8 cellular contexts compared by ENCODE assay signal in genomic region chr17:37089998-37090397, GRCh38.
DNase-seq lines count a peak whose midpoint lies in the region; ATAC-seq, FAIRE-seq and TF ChIP-seq lines count a peak whose summit lies in the region.

No MANE protein-coding gene starts in this region.

- H3K27me3 ChIP-seq in astrocyte (ENCODE audit: insufficient read depth, low read length), result no peaks in the 10 kb centered on the region

- FAIRE-seq in astrocyte (lab: Jason Lieb, UNC), result no peak

- H3K27ac ChIP-seq in astrocyte (ENCODE audit: low read depth, low read length), result no peak overlapping the region

- H3K9me3 ChIP-seq in astrocyte (ENCODE audit: insufficient read depth, low read depth, low read length), result no peaks in the 10 kb centered on the region

- H3K4me3 ChIP-seq in astrocyte (ENCODE audit: insufficient read depth, low read depth, low read length), result no peak overlapping the region

- H3K9ac ChIP-seq in astrocyte (ENCODE audit: low read length), result no peak overlapping the region

- no peak overlapping the region for H2AFZ ChIP-seq in astrocyte (ENCODE audit: low read depth, low read length)

- DNase-seq in NOMO-1 (lab: John Stamatoyannopoulos, UW; ENCODE audit: unreplicated experiment in 2 of 2), result peak; percentile 54 to 93
- DNase-seq in astrocyte (ENCODE audit: low read depth), result no peak
- peak; percentile 33 for DNase-seq in stimulated activated CD8-positive, alpha-beta memory T cell treated with anti-CD3 and anti-CD28 coated beads, Interleukin-12 subunit alpha, Interleukin-12 subunit beta, amount 100 ng/mL, for 4 hours (ENCODE audit: low read depth)
- DNase-seq in chondrocyte (ENCODE audit: low spot score), result no peak
- no peak for DNase-seq in NCI-H1930 (lab: John Stamatoyannopoulos, UW)
- DNase-seq in NCI-H2196 treated with DMSO at 0.1 percent for 48 hours (lab: John Stamatoyannopoulos, UW; ENCODE audit: unreplicated experiment), result no peak
- DNase-seq in DMS53 treated with DMSO at 0.1 percent for 48 hours (lab: John Stamatoyannopoulos, UW; ENCODE audit: unreplicated experiment), result no peak

- H3K4me3 Mint-ChIP-seq in astrocyte (ENCODE audit: unreplicated experiment) (no peak overlapping the region), chondrocyte (ENCODE audit: unreplicated experiment) (no peak overlapping the region)

- H3K36me3 Mint-ChIP-seq in astrocyte (ENCODE audit: low read depth, unreplicated experiment) (peaks cover 16% of the 10 kb centered on the region), chondrocyte (ENCODE audit: low read depth) (peaks cover 31% of the 10 kb centered on the region)

- peaks cover 4% of the 10 kb centered on the region for H4K20me1 ChIP-seq in astrocyte (ENCODE audit: insufficient read depth, low read length)

- H3K4me1 ChIP-seq in astrocyte (ENCODE audit: insufficient read depth, low read length), result no peaks in the 10 kb centered on the region

- peaks cover 25% of the 10 kb centered on the region for H3K36me3 ChIP-seq in astrocyte (ENCODE audit: insufficient read depth, low read length)

- ATAC-seq in GM21447 (IDR thresholded peaks at IDR 0.05; ENCODE audit: unreplicated experiment), result peak; percentile 61

- H3K9me3 Mint-ChIP-seq in astrocyte (ENCODE audit: unreplicated experiment) (no peaks in the 10 kb centered on the region), chondrocyte (ENCODE audit: low read depth) (no peaks in the 10 kb centered on the region)

- H3K79me2 ChIP-seq in astrocyte (ENCODE audit: insufficient read depth, low read length), result no peaks in the 10 kb centered on the region

- no peak for TF ChIP-seq CTCF in astrocyte (IDR thresholded peaks at IDR 0.05; ENCODE audit: insufficient read depth, low read depth, low read length)
- TF ChIP-seq CTCF in chondrocyte (IDR thresholded peaks at IDR 0.05), result no peak

- no peak overlapping the region for H3K4me2 ChIP-seq in astrocyte (ENCODE audit: low read length)

- no peaks in the 10 kb centered on the region for H3K27me3 Mint-ChIP-seq in astrocyte (ENCODE audit: low read depth, unreplicated experiment)
- no peaks in the 10 kb centered on the region for H3K27me3 Mint-ChIP-seq in chondrocyte (ENCODE audit: low read depth)

- H3K4me1 Mint-ChIP-seq in astrocyte (ENCODE audit: low read depth, unreplicated experiment) (peaks cover 10% of the 10 kb centered on the region), chondrocyte (ENCODE audit: low read depth) (no peaks in the 10 kb centered on the region)

- H3K27ac Mint-ChIP-seq in astrocyte (ENCODE audit: unreplicated experiment) (peak overlapping the region; percentile 49), chondrocyte (ENCODE audit: unreplicated experiment) (no peak overlapping the region)

Comparison
In these comparisons a context has a peak if more than half of its experiments do, and no peak if none do; other contexts are left out.
1. DNase-seq: peak in NOMO-1 (2 of 2) and stimulated activated CD8-positive, alpha-beta memory T cell treated with anti-CD3 and anti-CD28 coated beads, Interleukin-12 subunit alpha, Interleukin-12 subunit beta, amount 100 ng/mL, for 4 hours (single experiment); none in astrocyte (single experiment), chondrocyte (single experiment), NCI-H1930 (0 of 2), NCI-H2196 treated with DMSO at 0.1 percent for 48 hours (single experiment) and DMS53 treated with DMSO at 0.1 percent for 48 hours (single experiment).